1 cellular context compared by ENCODE assay signal in the genomic region with DNA sequence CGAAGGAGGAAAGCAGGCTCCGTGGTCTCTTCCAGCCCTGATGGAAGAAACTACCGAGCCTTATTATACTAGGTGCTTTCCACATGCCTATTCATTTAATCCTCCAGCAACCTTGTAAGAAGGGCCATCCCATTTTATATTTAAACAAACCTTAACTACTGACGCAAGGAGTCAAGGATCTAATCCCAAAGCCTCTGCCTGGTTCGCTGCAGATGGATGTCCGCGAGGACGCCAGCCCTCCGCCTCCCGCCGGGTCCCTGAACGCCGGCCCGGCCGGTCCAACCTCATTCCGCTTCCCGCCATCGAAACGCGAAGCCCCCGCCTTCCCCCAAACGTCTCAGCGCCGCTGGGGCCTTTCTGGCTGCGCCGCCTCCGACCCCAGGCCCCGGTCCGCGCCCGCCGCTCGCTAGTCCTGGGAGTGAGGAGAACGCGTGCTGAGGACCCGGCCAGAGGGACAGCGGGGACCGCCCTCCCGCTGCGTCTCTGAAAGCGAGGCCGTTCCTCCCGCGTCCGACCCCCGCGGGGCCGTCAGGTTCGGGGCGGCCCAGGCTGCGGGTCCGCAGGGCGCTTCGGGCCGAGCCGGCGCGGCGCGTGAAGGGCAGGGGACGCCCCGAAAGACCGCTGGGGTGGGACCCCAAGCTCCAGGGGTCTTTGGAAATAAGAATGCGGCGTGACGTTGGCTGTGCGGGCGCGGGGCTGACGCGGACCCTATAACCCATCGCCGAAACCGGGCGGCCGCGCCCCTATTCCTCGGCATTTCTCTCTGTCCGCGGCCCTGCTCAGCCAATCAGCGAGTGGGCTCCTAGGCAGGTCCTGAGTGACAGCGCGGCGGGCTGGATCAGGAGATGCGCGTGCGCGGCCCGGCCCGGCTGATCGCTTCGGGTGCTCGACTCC.
TF ChIP-seq lines count a peak whose summit lies in the region.

No MANE protein-coding gene starts in this region.

TF ChIP-seq in HEK293, 187 proteins besides CTCF, POLR2A, EP300 and RAD21 (continued from another document and continues in another):
- TF ChIP-seq ZNF280D (tag by site-specific recombination; IDR thresholded peaks at IDR 0.05) (no peak), ZNF776 (tag by site-specific recombination; IDR thresholded peaks at IDR 0.05; ENCODE audit: borderline replicate concordance) (no peak), WT1 (tag by site-specific recombination; IDR thresholded peaks at IDR 0.05) (no peak), ZNF311 (tag by site-specific recombination; IDR thresholded peaks at IDR 0.05; ENCODE audit: borderline replicate concordance) (no peak), ZNF239 (tag by site-specific recombination; IDR thresholded peaks at IDR 0.05) (no peak), ZNF514 (tag by site-specific recombination; IDR thresholded peaks at IDR 0.05) (no peak), ZNF677 (tag by site-specific recombination; IDR thresholded peaks at IDR 0.05) (no peak), ZNF2 (tag by site-specific recombination; IDR thresholded peaks at IDR 0.05) (no peak), ZBTB44 (tag by site-specific recombination; IDR thresholded peaks at IDR 0.05) (no peak), ZBTB20 (tag by site-specific recombination; IDR thresholded peaks at IDR 0.05) (peak; percentile 77), ZNF548 (tag by site-specific recombination; IDR thresholded peaks at IDR 0.05) (no peak), ZNF768 (tag by site-specific recombination; IDR thresholded peaks at IDR 0.05) (no peak), IKZF3 (tag by site-specific recombination; IDR thresholded peaks at IDR 0.05) (peak; percentile 47), TRIM28 (IDR thresholded peaks at IDR 0.05; ENCODE audit: borderline replicate concordance, low read length) (no peak), KLF9 (tag by site-specific recombination; IDR thresholded peaks at IDR 0.05; ENCODE audit: low read depth) (0 out of 2 replicates have a peak, but pooled peaks have one; percentile 41), SP7 (tag by site-specific recombination; IDR thresholded peaks at IDR 0.05) (peak; percentile 25), GFI1B (tag by site-specific recombination; IDR thresholded peaks at IDR 0.05) (no peak), PRDM4 (tag by site-specific recombination; IDR thresholded peaks at IDR 0.05) (no peak), ZNF37A (tag by site-specific recombination; IDR thresholded peaks at IDR 0.05) (no peak), KLF10 (tag by site-specific recombination; IDR thresholded peaks at IDR 0.05) (peak; percentile 78), ZNF660 (tag by site-specific recombination; IDR thresholded peaks at IDR 0.05) (peak; percentile 81; the same call in 1 of the 2 replicates), ZNF513 (tag by site-specific recombination; IDR thresholded peaks at IDR 0.05) (0 out of 2 replicates have a peak, but pooled peaks have one; percentile 17), KLF17 (tag by site-specific recombination; IDR thresholded peaks at IDR 0.05) (no peak; the same call in 1 of the 2 replicates), PATZ1 (tag by site-specific recombination; IDR thresholded peaks at IDR 0.05) (peak; percentile 81), ZEB2 (tag by site-specific recombination; IDR thresholded peaks at IDR 0.05) (no peak; the same call in 1 of the 2 replicates), OSR2 (tag by site-specific recombination; IDR thresholded peaks at IDR 0.05) (no peak), FEZF1 (tag by site-specific recombination; IDR thresholded peaks at IDR 0.05) (no peak), ZNF596 (tag by site-specific recombination; IDR thresholded peaks at IDR 0.05) (peak; percentile 67), ZNF501 (tag by site-specific recombination; IDR thresholded peaks at IDR 0.05) (peak; percentile 68; the same call in 1 of the 2 replicates), ZNF544 (tag by site-specific recombination; IDR thresholded peaks at IDR 0.05) (no peak), ZNF658 (tag by site-specific recombination; IDR thresholded peaks at IDR 0.05) (no peak), ZNF76 (tag by site-specific recombination; IDR thresholded peaks at IDR 0.05; ENCODE audit: borderline replicate concordance, low read depth) (peak; percentile 71; the same call in 1 of the 2 replicates), ZNF423 (tag by site-specific recombination; IDR thresholded peaks at IDR 0.05) (peak; percentile 48; the same call in 1 of the 2 replicates), KLF7 (tag by site-specific recombination; IDR thresholded peaks at IDR 0.05; ENCODE audit: borderline replicate concordance) (no peak), YY2 (tag by site-specific recombination; IDR thresholded peaks at IDR 0.05) (peak; percentile 78), HOXD13 (CRISPR knock-in tag; IDR thresholded peaks at IDR 0.05; ENCODE audit: borderline replicate concordance) (no peak), ZNF521 (tag by site-specific recombination; IDR thresholded peaks at IDR 0.05) (no peak)
- TF ChIP-seq, protein P1, sequence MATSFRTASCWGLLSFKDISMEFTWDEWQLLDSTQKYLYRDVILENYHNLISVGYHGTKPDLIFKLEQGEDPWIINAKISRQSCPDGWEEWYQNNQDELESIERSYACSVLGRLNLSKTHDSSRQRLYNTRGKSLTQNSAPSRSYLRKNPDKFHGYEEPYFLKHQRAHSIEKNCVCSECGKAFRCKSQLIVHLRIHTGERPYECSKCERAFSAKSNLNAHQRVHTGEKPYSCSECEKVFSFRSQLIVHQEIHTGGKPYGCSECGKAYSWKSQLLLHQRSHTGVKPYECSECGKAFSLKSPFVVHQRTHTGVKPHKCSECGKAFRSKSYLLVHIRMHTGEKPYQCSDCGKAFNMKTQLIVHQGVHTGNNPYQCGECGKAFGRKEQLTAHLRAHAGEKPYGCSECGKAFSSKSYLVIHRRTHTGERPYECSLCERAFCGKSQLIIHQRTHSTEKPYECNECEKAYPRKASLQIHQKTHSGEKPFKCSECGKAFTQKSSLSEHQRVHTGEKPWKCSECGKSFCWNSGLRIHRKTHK (tag by site-specific recombination; IDR thresholded peaks at IDR 0.05): no peak
- TF ChIP-seq, protein P2, sequence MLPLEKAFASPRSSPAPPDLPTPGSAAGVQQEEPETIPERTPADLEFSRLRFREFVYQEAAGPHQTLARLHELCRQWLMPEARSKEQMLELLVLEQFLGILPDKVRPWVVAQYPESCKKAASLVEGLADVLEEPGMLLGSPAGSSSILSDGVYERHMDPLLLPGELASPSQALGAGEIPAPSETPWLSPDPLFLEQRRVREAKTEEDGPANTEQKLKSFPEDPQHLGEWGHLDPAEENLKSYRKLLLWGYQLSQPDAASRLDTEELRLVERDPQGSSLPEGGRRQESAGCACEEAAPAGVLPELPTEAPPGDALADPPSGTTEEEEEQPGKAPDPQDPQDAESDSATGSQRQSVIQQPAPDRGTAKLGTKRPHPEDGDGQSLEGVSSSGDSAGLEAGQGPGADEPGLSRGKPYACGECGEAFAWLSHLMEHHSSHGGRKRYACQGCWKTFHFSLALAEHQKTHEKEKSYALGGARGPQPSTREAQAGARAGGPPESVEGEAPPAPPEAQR (tag by site-specific recombination; IDR thresholded peaks at IDR 0.05): peak; percentile 54; the same call in 1 of the 2 replicates
- TF ChIP-seq, protein P3, sequence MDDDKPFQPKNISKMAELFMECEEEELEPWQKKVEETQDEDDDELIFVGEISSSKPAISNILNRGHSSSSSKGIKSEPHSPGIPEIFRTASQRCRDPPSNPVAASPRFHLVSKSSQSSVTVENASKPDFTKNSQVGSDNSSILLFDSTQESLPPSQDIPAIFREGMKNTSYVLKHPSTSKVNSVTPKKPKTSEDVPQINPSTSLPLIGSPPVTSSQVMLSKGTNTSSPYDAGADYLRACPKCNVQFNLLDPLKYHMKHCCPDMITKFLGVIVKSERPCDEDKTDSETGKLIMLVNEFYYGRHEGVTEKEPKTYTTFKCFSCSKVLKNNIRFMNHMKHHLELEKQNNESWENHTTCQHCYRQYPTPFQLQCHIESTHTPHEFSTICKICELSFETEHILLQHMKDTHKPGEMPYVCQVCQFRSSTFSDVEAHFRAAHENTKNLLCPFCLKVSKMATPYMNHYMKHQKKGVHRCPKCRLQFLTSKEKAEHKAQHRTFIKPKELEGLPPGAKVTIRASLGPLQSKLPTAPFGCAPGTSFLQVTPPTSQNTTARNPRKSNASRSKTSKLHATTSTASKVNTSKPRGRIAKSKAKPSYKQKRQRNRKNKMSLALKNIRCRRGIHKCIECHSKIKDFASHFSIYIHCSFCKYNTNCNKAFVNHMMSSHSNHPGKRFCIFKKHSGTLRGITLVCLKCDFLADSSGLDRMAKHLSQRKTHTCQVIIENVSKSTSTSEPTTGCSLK (tag by site-specific recombination; IDR thresholded peaks at IDR 0.05): no peak
